ENCODE assay signal across 11 cellular contexts in genomic region chr1:206482611-206483010, GRCh38.
"Had no signal": no experiment of that assay in that cellular context is flagged by ENCODE, and none has a peak within 500 bp of the region (broad histone marks: within the 10 kb centered on the region; RNA-seq: fewer than 3 reads in every experiment).

No MANE protein-coding gene starts in this region.

- DNase-seq: activated CD4-positive, alpha-beta T cell treated with anti-CD3 and anti-CD28 coated beads, Interleukin-2, amount 50 U/mL, for 4 hours; activated naive CD4-positive, alpha-beta T cell; heart right ventricle; mesenchymal stem cell; nephron progenitor cell; psoas muscle; stimulated activated CD4-positive, alpha-beta T cell treated with anti-CD3 and anti-CD28 coated beads, Interleukin-12 subunit alpha, Interleukin-12 subunit beta, amount 100 ng/mL, for 4 hours; stimulated activated naive CD4-positive, alpha-beta T cell treated with Interleukin-2 at 50 U/mL for 16 hours; upper lobe of right lung had no signal

- ATAC-seq: heart right ventricle, left lung, psoas muscle, upper lobe of right lung had no signal

- H3K27ac Mint-ChIP-seq: nephron progenitor cell; T-helper 2 cell treated with Interferon-gamma antibody and Interleukin-4, amounts not matched to agents 5 μg/mL and 100 μg/mL, for 36 hours had no signal

- H3K27me3 ChIP-seq: heart right ventricle, left lung, upper lobe of right lung had no signal

- H3K27ac ChIP-seq: heart right ventricle, left lung, psoas muscle, upper lobe of right lung had no signal

- H3K4me1 ChIP-seq: psoas muscle had no signal

- H3K4me3 ChIP-seq: heart right ventricle, left lung, psoas muscle, upper lobe of right lung had no signal

- H3K9me3 ChIP-seq: heart right ventricle, left lung, psoas muscle, upper lobe of right lung had no signal

- H3K9me3 Mint-ChIP-seq: nephron progenitor cell; T-helper 2 cell treated with Interferon-gamma antibody and Interleukin-4, amounts not matched to agents 5 μg/mL and 100 μg/mL, for 36 hours had no signal

- H3K4me3 Mint-ChIP-seq: nephron progenitor cell; T-helper 2 cell treated with Interferon-gamma antibody and Interleukin-4, amounts not matched to agents 5 μg/mL and 100 μg/mL, for 36 hours had no signal
